1 cellular context compared by ENCODE assay signal in genomic region chr2:54429811-54430600, GRCh38.
TF ChIP-seq lines count a peak whose summit lies in the region.

No MANE protein-coding gene starts in this region.

TF ChIP-seq in H1, 55 proteins besides CTCF, POLR2A, EP300 and RAD21:
- TF ChIP-seq CREB1 (IDR thresholded peaks at IDR 0.05) (no peak), ASH2L (IDR thresholded peaks at IDR 0.05; ENCODE audit: low read length) (no peak), NANOG (IDR thresholded peaks at IDR 0.05; ENCODE audit: insufficient read depth, low read depth, low read length, poor library complexity, severe bottlenecking) (no peak), TBP (IDR thresholded peaks at IDR 0.05; ENCODE audit: low read depth, low read length) (peak; percentile 32; the same call in 1 of the 2 replicates), USF2 (IDR thresholded peaks at IDR 0.05; ENCODE audit: low read length) (peak; percentile 41; the same call in 1 of the 2 replicates), RBBP5 (IDR thresholded peaks at IDR 0.05; ENCODE audit: borderline replicate concordance, low read depth, low read length) (no peak), TAF7 (optimal IDR thresholded peaks at IDR 0.05; ENCODE audit: borderline replicate concordance, low read depth, low read length) (no peak), SIRT6 (IDR thresholded peaks at IDR 0.05; ENCODE audit: low read length) (no peak), HDAC2 (IDR thresholded peaks at IDR 0.05; ENCODE audit: borderline replicate concordance in 1 of 2, low read depth in 2 of 2, low read length in 2 of 2) (no peak)
